ENCODE assay signal across 19 cellular contexts in the genomic region with DNA sequence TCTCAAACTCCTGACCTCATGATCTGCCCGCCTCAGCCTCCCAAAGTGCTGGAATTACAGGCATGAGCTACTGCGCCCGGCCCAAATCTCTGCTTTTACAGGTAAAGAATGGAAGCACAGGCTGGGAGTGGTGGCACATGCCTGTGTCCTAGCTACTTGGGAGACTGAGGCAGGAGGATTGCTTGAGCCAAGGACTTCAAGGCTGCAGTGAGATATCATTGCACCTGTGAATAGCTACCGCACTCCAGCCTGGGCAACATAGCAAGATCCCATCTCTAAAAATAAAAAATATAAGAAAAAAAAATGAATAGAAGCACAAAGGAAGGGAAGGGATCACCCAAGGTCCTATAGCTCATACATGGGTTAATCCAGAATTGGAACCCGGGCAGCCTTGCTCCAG. TPM values are rescaled to one million over a fixed set of nuclear protein-coding genes. Genes with fewer than 3 reads are reported as not detected.
"Had no signal": no experiment of that assay in that cellular context is flagged by ENCODE, and none has a peak within 500 bp of the region (broad histone marks: within the 10 kb centered on the region; RNA-seq: fewer than 3 reads in every experiment).

No MANE protein-coding gene starts in this region.

- ATAC-seq: activated T-helper 17 cell treated with anti-CD3 and anti-CD28 coated beads, Interleukin-2, amount 50 U/mL, for 72 hours; natural killer cell; stimulated activated naive CD8-positive, alpha-beta T cell treated with anti-CD3 and anti-CD28 coated beads, Interleukin-15, amount 100 ng/mL, for 72 hours; T-cell had no signal

- H3K4me3 ChIP-seq: lung, mucosa of descending colon, sigmoid colon, testis had no signal

- H3K27me3 Mint-ChIP-seq: activated T-helper 17 cell treated with anti-CD3 and anti-CD28 coated beads, Interleukin-2, amount 50 U/mL, for 72 hours; central memory CD8-positive, alpha-beta T cell; stimulated activated naive CD8-positive, alpha-beta T cell treated with anti-CD3 and anti-CD28 coated beads, Interleukin-15, amount 100 ng/mL, for 72 hours; T-cell had no signal

- FAIRE-seq: urothelium cell line had no signal

- H3K27me3 ChIP-seq: sigmoid colon, testis had no signal

- DNase-seq: activated CD4-positive, alpha-beta T cell treated with anti-CD3 and anti-CD28 coated beads for 48 hours; activated CD8-positive, alpha-beta memory T cell treated with anti-CD3 and anti-CD28 coated beads for 24 hours; activated naive CD4-positive, alpha-beta T cell treated with anti-CD3 and anti-CD28 coated beads for 36 hours; kidney glomerular epithelial cell; mucosa of descending colon; natural killer cell; sigmoid colon; stimulated activated CD4-positive, alpha-beta T cell treated with anti-CD3 and anti-CD28 coated beads, Interleukin-12 subunit alpha, Interleukin-12 subunit beta, amount 100 ng/mL, for 4 hours; stimulated activated CD4-positive, alpha-beta T cell treated with anti-CD3 and anti-CD28 coated beads, Interleukin-2, amount 100 ng/mL, for 48 hours; stimulated activated CD8-positive, alpha-beta memory T cell treated with anti-CD3 and anti-CD28 coated beads, Interleukin-4, amount 100 ng/mL, for 48 hours; stimulated activated naive CD8-positive, alpha-beta T cell treated with anti-CD3 and anti-CD28 coated beads, Interleukin-15, amount 100 ng/mL, for 72 hours; T-cell; T1000; testis had no signal

- H3K9me3 ChIP-seq: mucosa of descending colon, sigmoid colon, testis had no signal

- H3K4me1 ChIP-seq: sigmoid colon, testis had no signal

- H3K4me3 Mint-ChIP-seq: activated naive CD4-positive, alpha-beta T cell treated with anti-CD3 and anti-CD28 coated beads for 36 hours; activated T-helper 17 cell treated with anti-CD3 and anti-CD28 coated beads, Interleukin-2, amount 50 U/mL, for 72 hours; central memory CD8-positive, alpha-beta T cell; dendritic cell treated with granulocyte-macrophage colony-stimulating factor and Interleukin-4, amounts not matched to agents 40 ng/mL and 50 ng/mL, for 4 days; natural killer cell; stimulated activated naive CD8-positive, alpha-beta T cell treated with anti-CD3 and anti-CD28 coated beads, Interleukin-15, amount 100 ng/mL, for 72 hours; T-cell had no signal

- H3K36me3 Mint-ChIP-seq: natural killer cell, T-cell had no signal

- H3K27ac ChIP-seq: sigmoid colon, testis had no signal

- H3K9me3 Mint-ChIP-seq: activated naive CD4-positive, alpha-beta T cell treated with anti-CD3 and anti-CD28 coated beads for 36 hours; activated T-helper 17 cell treated with anti-CD3 and anti-CD28 coated beads, Interleukin-2, amount 50 U/mL, for 72 hours; central memory CD8-positive, alpha-beta T cell; dendritic cell treated with granulocyte-macrophage colony-stimulating factor and Interleukin-4, amounts not matched to agents 40 ng/mL and 50 ng/mL, for 4 days; natural killer cell; stimulated activated naive CD8-positive, alpha-beta T cell treated with anti-CD3 and anti-CD28 coated beads, Interleukin-15, amount 100 ng/mL, for 72 hours; T-cell had no signal

- H3K4me1 Mint-ChIP-seq: activated T-helper 17 cell treated with anti-CD3 and anti-CD28 coated beads, Interleukin-2, amount 50 U/mL, for 72 hours; T-cell had no signal

- H3K27ac Mint-ChIP-seq: activated naive CD4-positive, alpha-beta T cell treated with anti-CD3 and anti-CD28 coated beads for 36 hours; activated T-helper 17 cell treated with anti-CD3 and anti-CD28 coated beads, Interleukin-2, amount 50 U/mL, for 72 hours; dendritic cell treated with granulocyte-macrophage colony-stimulating factor and Interleukin-4, amounts not matched to agents 40 ng/mL and 50 ng/mL, for 4 days; natural killer cell; stimulated activated naive CD8-positive, alpha-beta T cell treated with anti-CD3 and anti-CD28 coated beads, Interleukin-15, amount 100 ng/mL, for 72 hours; T-cell had no signal

- H3K36me3 ChIP-seq: sigmoid colon had no signal

RNA-seq across cellular contexts. Expression of gene ALPL, which starts 15.0 kb away (rescaled TPM):
- total RNA-seq: activated naive CD4-positive, alpha-beta T cell treated with anti-CD3 and anti-CD28 coated beads for 36 hours; activated T-helper 17 cell treated with anti-CD3 and anti-CD28 coated beads, Interleukin-2, amount 50 U/mL, for 72 hours had no signal
